Comparison of ENCODE assay signal across 31 cellular contexts in the genomic region with DNA sequence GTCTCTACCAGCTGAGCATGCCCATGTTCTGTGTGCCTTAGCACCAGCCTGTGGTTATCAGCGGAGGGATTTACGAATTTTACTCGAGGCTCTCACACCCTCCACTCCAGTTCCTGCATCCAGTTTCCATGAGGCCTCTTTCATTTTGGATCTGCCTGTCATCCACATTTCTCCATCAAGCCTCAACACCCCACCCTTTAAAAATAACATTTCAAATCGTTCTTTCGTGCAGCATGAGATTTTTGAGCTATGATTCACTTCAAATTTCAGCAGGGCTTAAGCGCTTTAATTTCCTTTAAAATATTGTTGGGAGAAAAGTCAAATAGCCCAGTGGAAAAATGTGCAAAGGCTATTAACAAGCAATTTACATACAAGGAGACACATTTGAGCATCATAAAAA.
DNase-seq lines count a peak whose midpoint lies in the region; ATAC-seq, FAIRE-seq and TF ChIP-seq lines count a peak whose summit lies in the region.
"Had no signal": no experiment of that assay in that cellular context is flagged by ENCODE, and none has a peak within 500 bp of the region (broad histone marks: within the 10 kb centered on the region; RNA-seq: fewer than 3 reads in every experiment).

No MANE protein-coding gene starts in this region.

- no peak for ATAC-seq in GM19397 (IDR thresholded peaks at IDR 0.05; ENCODE audit: unreplicated experiment)
- ATAC-seq: left lobe of liver; natural killer cell treated with Interleukin-12 subunit alpha and Interleukin-12 subunit beta and Interleukin-15 and Interleukin-18, amount 100 ng/mL, for 72 hours; stimulated activated naive B cell treated with anti-CD40 and anti-IgM and Interleukin-4, amounts not matched to agents 10 μg/mL and 1 μg/mL and 100 μg/mL, for 72 hours had no signal

- H3K4me1 Mint-ChIP-seq in H9 = peaks cover 0 to 5% of the 10 kb centered on the region in 2 experiments; a peak in 1 of 4 replicates
- H3K4me1 Mint-ChIP-seq: stimulated activated naive B cell treated with anti-CD40 and anti-IgM and Interleukin-4, amounts not matched to agents 10 μg/mL and 1 μg/mL and 100 μg/mL, for 72 hours had no signal

- no peak overlapping the region for H2AFZ ChIP-seq in H9 (ENCODE audit: low read length)
- H2AFZ ChIP-seq: hepatocyte had no signal

- H3K23ac ChIP-seq in H9 (ENCODE audit: insufficient read length, low read depth, low read length) = no peak overlapping the region

- H4K91ac ChIP-seq in H9 (ENCODE audit: insufficient read length, low read depth, low read length) = no peak overlapping the region

- no peaks in the 10 kb centered on the region for H3K36me3 ChIP-seq in stomach
- H3K36me3 ChIP-seq: ovary had no signal

- H2BK20ac ChIP-seq in H9 (ENCODE audit: low read depth, low read length, poor library complexity, severe bottlenecking) = no peak overlapping the region

- no peaks in the 10 kb centered on the region; a peak in 1 of 7 replicates for H3K36me3 Mint-ChIP-seq in H9 (ENCODE audit: insufficient read depth in 1 of 3, low read depth in 3 of 3)
- H3K36me3 Mint-ChIP-seq: mesothelial cell of epicardium; natural killer cell treated with Interleukin-12 subunit alpha and Interleukin-12 subunit beta and Interleukin-15 and Interleukin-18, amount 100 ng/mL, for 72 hours; stimulated activated naive B cell treated with anti-CD40 and anti-IgM and Interleukin-4, amounts not matched to agents 10 μg/mL and 1 μg/mL and 100 μg/mL, for 72 hours had no signal

- H3K27ac ChIP-seq in stomach = no peak overlapping the region
- no peak overlapping the region for H3K27ac ChIP-seq in H9 (ENCODE audit: insufficient read length, low read depth, low read length)
- H3K27ac ChIP-seq: hepatocyte, ovary, SK-N-MC, testis had no signal

- no peak overlapping the region for H3K18ac ChIP-seq in H9 (ENCODE audit: insufficient read length, low read depth, low read length)

- H3K79me2 ChIP-seq in H9 (ENCODE audit: insufficient read depth, low read length) = no peaks in the 10 kb centered on the region
- H3K79me2 ChIP-seq: hepatocyte had no signal

- H4K5ac ChIP-seq in H9 (ENCODE audit: insufficient read length, low read depth, low read length) = no peak overlapping the region

- H3K14ac ChIP-seq in H9 (ENCODE audit: insufficient read depth, low read length) = no peak overlapping the region

- TF ChIP-seq CTCF in cardiac fibroblast (IDR thresholded peaks at IDR 0.05; ENCODE audit: low read depth, low read length) (no peak), foreskin fibroblast (IDR thresholded peaks at IDR 0.05; ENCODE audit: low read depth, low read length) (no peak), stomach (IDR thresholded peaks at IDR 0.05) (no peak), H9 (conservative IDR thresholded peaks at IDR 0.05) (no peak)

- H3K4me3 Mint-ChIP-seq in H9 = no peak overlapping the region
- H3K4me3 Mint-ChIP-seq: activated T-cell treated with anti-CD3 and anti-CD28 coated beads, Interleukin-2, amount 50 U/mL, for 24 hours; dendritic cell treated with granulocyte-macrophage colony-stimulating factor and Interleukin-4, amounts not matched to agents 40 ng/mL and 50 ng/mL, for 4 days; mesothelial cell of epicardium; natural killer cell treated with Interleukin-12 subunit alpha and Interleukin-12 subunit beta and Interleukin-15 and Interleukin-18, amount 100 ng/mL, for 72 hours; stimulated activated naive B cell treated with anti-CD40 and anti-IgM and Interleukin-4, amounts not matched to agents 10 μg/mL and 1 μg/mL and 100 μg/mL, for 72 hours; T-helper 1 cell treated with Interleukin-12 subunit alpha and Interleukin-12 subunit beta and Interleukin-4 antibody, amounts not matched to agents 30 μg/mL and 1 μg/mL, for 36 hours had no signal

- no peak for TF ChIP-seq POLR2A in stomach (IDR thresholded peaks at IDR 0.05)

- no peak overlapping the region for H4K8ac ChIP-seq in H9 (replicated peaks; ENCODE audit: insufficient read length, low read depth, low read length)

- DNase-seq in HTR-8/SVneo (ENCODE audit: insufficient read length, low spot score) = peak; percentile 14
- peak; percentile 31 to 41 for DNase-seq in cardiac fibroblast (ENCODE audit: low read depth in 2 of 2)
- peak; percentile 19 to 64 for DNase-seq in foreskin fibroblast
- DNase-seq in stomach = no peak
- DNase-seq in ureter (ENCODE audit: low spot score) = no peak
- no peak for DNase-seq in H9
- DNase-seq: activated CD4-positive, alpha-beta T cell treated with anti-CD3 and anti-CD28 coated beads for 4 hours; activated T-cell treated with anti-CD3 and anti-CD28 coated beads, Interleukin-2, amount 50 U/mL, for 24 hours; COR-L47; DMS79; foreskin melanocyte; KG1; MV-4-11; NCI-H187; NCI-H526 treated with DMSO at 0.1 percent for 48 hours; ovary; RPMI8226; stimulated activated CD4-positive, alpha-beta T cell treated with anti-CD3 and anti-CD28 coated beads, Interleukin-4, amount 100 ng/mL, for 1 hour; stimulated activated naive B cell treated with anti-CD40 and anti-IgM and Interleukin-4, amounts not matched to agents 10 μg/mL and 1 μg/mL and 100 μg/mL, for 72 hours; testis had no signal

- H3K79me1 ChIP-seq in H9 (ENCODE audit: insufficient read depth, low read depth, low read length, poor library complexity, severe bottlenecking) = no peaks in the 10 kb centered on the region

- no peaks in the 10 kb centered on the region for H3K9me3 ChIP-seq in stomach
- H3K9me3 ChIP-seq in H9 (ENCODE audit: control insufficient read depth, low read depth, low read length) = no peaks in the 10 kb centered on the region
- H3K9me3 ChIP-seq: ovary, testis had no signal

- H3K4me3 ChIP-seq in cardiac fibroblast (replicated peaks in 1 of 2; ENCODE audit: low read depth in 2 of 2, low read length in 2 of 2) = no peak overlapping the region
- H3K4me3 ChIP-seq in foreskin fibroblast (ENCODE audit: low read depth in 1 of 2, low read length in 2 of 2) = no peak overlapping the region
- no peak overlapping the region for H3K4me3 ChIP-seq in stomach
- H3K4me3 ChIP-seq: hepatocyte, ovary, SK-N-MC, testis had no signal

- no peaks in the 10 kb centered on the region for H3K23me2 ChIP-seq in H9 (ENCODE audit: insufficient read length, low read depth, low read length, poor library complexity, severe bottlenecking)

- H2BK12ac ChIP-seq in H9 (ENCODE audit: insufficient read length, low read depth, low read length) = no peak overlapping the region

- H3K9me3 Mint-ChIP-seq in H9 = no peaks in the 10 kb centered on the region
- H3K9me3 Mint-ChIP-seq: activated T-cell treated with anti-CD3 and anti-CD28 coated beads, Interleukin-2, amount 50 U/mL, for 24 hours; dendritic cell treated with granulocyte-macrophage colony-stimulating factor and Interleukin-4, amounts not matched to agents 40 ng/mL and 50 ng/mL, for 4 days; natural killer cell treated with Interleukin-12 subunit alpha and Interleukin-12 subunit beta and Interleukin-15 and Interleukin-18, amount 100 ng/mL, for 72 hours; stimulated activated naive B cell treated with anti-CD40 and anti-IgM and Interleukin-4, amounts not matched to agents 10 μg/mL and 1 μg/mL and 100 μg/mL, for 72 hours; T-helper 1 cell treated with Interleukin-12 subunit alpha and Interleukin-12 subunit beta and Interleukin-4 antibody, amounts not matched to agents 30 μg/mL and 1 μg/mL, for 36 hours had no signal

- no peak overlapping the region for H3T11ph ChIP-seq in H9 (ENCODE audit: low read length)

- H3K56ac ChIP-seq in H9 (ENCODE audit: insufficient read length, low read depth, low read length) = no peak overlapping the region

- no peak for TF ChIP-seq EP300 in stomach (IDR thresholded peaks at IDR 0.05)

- no peak for FAIRE-seq in HTR-8/SVneo (lab: Jason Lieb, UNC)
- FAIRE-seq: bronchial epithelial cell, endometrium, H54 had no signal

- H3K27ac Mint-ChIP-seq in H9 = no peak overlapping the region
- H3K27ac Mint-ChIP-seq: activated T-cell treated with anti-CD3 and anti-CD28 coated beads, Interleukin-2, amount 50 U/mL, for 24 hours; dendritic cell treated with granulocyte-macrophage colony-stimulating factor and Interleukin-4, amounts not matched to agents 40 ng/mL and 50 ng/mL, for 4 days; mesothelial cell of epicardium; natural killer cell treated with Interleukin-12 subunit alpha and Interleukin-12 subunit beta and Interleukin-15 and Interleukin-18, amount 100 ng/mL, for 72 hours; stimulated activated naive B cell treated with anti-CD40 and anti-IgM and Interleukin-4, amounts not matched to agents 10 μg/mL and 1 μg/mL and 100 μg/mL, for 72 hours; T-helper 1 cell treated with Interleukin-12 subunit alpha and Interleukin-12 subunit beta and Interleukin-4 antibody, amounts not matched to agents 30 μg/mL and 1 μg/mL, for 36 hours had no signal

- H2BK5ac ChIP-seq in H9 (ENCODE audit: insufficient read length, low read length) = no peak overlapping the region

- no peaks in the 10 kb centered on the region for H3K4me1 ChIP-seq in stomach
- H3K4me1 ChIP-seq in H9 (ENCODE audit: insufficient read depth, low read length) = no peaks in the 10 kb centered on the region
- H3K4me1 ChIP-seq: testis had no signal

- no peak overlapping the region for H3K9ac ChIP-seq in H9 (ENCODE audit: extremely low read depth, insufficient read length, low read length)

- no peaks in the 10 kb centered on the region for H3K27me3 ChIP-seq in stomach
- H3K27me3 ChIP-seq in H9 (ENCODE audit: insufficient read depth, low read length) = no peaks in the 10 kb centered on the region
- H3K27me3 ChIP-seq: hepatocyte, ovary, testis had no signal

- intact Hi-C loops in stomach (cut with DNase I; ENCODE audit: low total_unique reads) = no loop called here

- no peak overlapping the region for H2BK120ac ChIP-seq in H9 (ENCODE audit: low read depth, low read length, poor library complexity, severe bottlenecking)

- H3K27me3 Mint-ChIP-seq in H9 (ENCODE audit: low read depth) = peaks cover 10% of the 10 kb centered on the region; the same call in 1 of the 2 replicates
- H3K27me3 Mint-ChIP-seq: dendritic cell treated with granulocyte-macrophage colony-stimulating factor and Interleukin-4, amounts not matched to agents 40 ng/mL and 50 ng/mL, for 4 days; stimulated activated naive B cell treated with anti-CD40 and anti-IgM and Interleukin-4, amounts not matched to agents 10 μg/mL and 1 μg/mL and 100 μg/mL, for 72 hours had no signal

- H3K4me2 ChIP-seq in H9 (ENCODE audit: insufficient read depth, insufficient read length, low read length) = no peak overlapping the region
- H3K4me2 ChIP-seq: hepatocyte had no signal

- 77 to 84% (median 83%) methylated on average over 6 of the region's 6 CpGs for WGBS in stomach, 5 donors
- 100% methylated on average over 1 of the region's 6 CpGs for WGBS in H9 (ENCODE audit: extremely low coverage, insufficient read length, low lambda C conversion rate)

- H2AK5ac ChIP-seq in H9 (ENCODE audit: insufficient read length, low read length) = no peak overlapping the region

- no peak overlapping the region for H3K4ac ChIP-seq in H9 (ENCODE audit: low read depth, low read length)

- H4K20me1 ChIP-seq in H9 (ENCODE audit: control insufficient read depth, insufficient read depth, insufficient read length) = no peaks in the 10 kb centered on the region

- H2BK15ac ChIP-seq in H9 (ENCODE audit: low read depth, low read length) = no peak overlapping the region

Comparison
In these comparisons a context has a peak if more than half of its experiments do, and no peak if none do; other contexts are left out.
1. DNase-seq: peak in HTR-8/SVneo (single experiment), cardiac fibroblast (2 of 2) and foreskin fibroblast (2 of 2); none in stomach (single experiment), ureter (single experiment) and H9 (single experiment).